Comparison of ENCODE assay signal across 5 cellular contexts in genomic region chr14:103192861-103193260, GRCh38.
DNase-seq lines count a peak whose midpoint lies in the region; TF ChIP-seq lines count a peak whose summit lies in the region.
"Not testable (repeated sequence)": the region's sequence is repeated elsewhere in the genome, so short reads cannot be mapped to it uniquely, and the experiment has no call there.

No MANE protein-coding gene starts in this region.

- peaks cover 43% of the 10 kb centered on the region for H3F3A ChIP-seq in PC-9 (ENCODE audit: insufficient read depth, low read depth)

- H3K36me3 ChIP-seq in PC-9 (ENCODE audit: low read depth); liver (ENCODE audit: control insufficient read depth in 4 of 4, insufficient read depth in 3 of 4, low read depth in 1 of 4, low read length in 3 of 4): not testable (repeated sequence)

- H3K79me2 ChIP-seq in PC-9 (ENCODE audit: low read depth) = not testable (repeated sequence)

- H3K9me2 ChIP-seq in PC-9 (ENCODE audit: insufficient read depth) = not testable (repeated sequence)

- POLR2A ChIA-PET in PC-9 (lab: Charles Lee; ENCODE audit: unreplicated experiment) = not testable (repeated sequence)

- peak overlapping the region; percentile 7; the same call in 1 of the 2 replicates for H3K27ac ChIP-seq in PC-9
- H3K27ac ChIP-seq in liver (ENCODE audit: low read depth in 1 of 2, low read length in 2 of 2) = not testable (repeated sequence)

- H3K9me3 ChIP-seq in PC-9 (ENCODE audit: insufficient read depth, low read depth) = peaks cover 13% of the 10 kb centered on the region; the same call in 1 of the 2 replicates
- not testable (repeated sequence) for H3K9me3 ChIP-seq in liver (ENCODE audit: control insufficient read depth in 4 of 4, low read length in 3 of 4)

- H4K20me1 ChIP-seq in PC-9 (ENCODE audit: insufficient read depth) = not testable (repeated sequence)

- peak overlapping the region; percentile 3; the same call in 1 of the 2 replicates for H3K4me2 ChIP-seq in PC-9

- not testable (repeated sequence) for BruUV-seq in PC-9 (replicated peaks; lab: Mats Ljungman, UMichigan)

- CTCF ChIA-PET in PC-9 (lab: Charles Lee) = not testable (repeated sequence)

- intact Hi-C loops in PC-9 (cut with micrococcal nuclease; ENCODE audit: unreplicated experiment) = not testable (repeated sequence)

- 72% methylated on average over 4 of the region's 4 CpGs for WGBS in liver

- not testable (repeated sequence) for TF ChIP-seq RAD21 in liver (IDR thresholded peaks at IDR 0.05)

- DNase-seq in GF-D8 (lab: John Stamatoyannopoulos, UW) = peak; percentile 32
- DNase-seq in KBM-7 = peak; percentile 14
- peak in 1 of 2 experiments; percentile 71 for DNase-seq in PC-9
- DNase-seq in fibroblast of villous mesenchyme (ENCODE audit: low read depth) = peak; percentile 45

- H2AFZ ChIP-seq in PC-9 = not testable (repeated sequence)

- not testable (repeated sequence) for H3K4me3 ChIP-seq in PC-9; fibroblast of villous mesenchyme (ENCODE audit: low read depth, low read length); liver (ENCODE audit: low read depth in 1 of 3, low read length in 3 of 3)

- in situ Hi-C loops in KBM-7 (cut with MboI; ENCODE audit: low pct_unique_long_range_greater_than_20kb, low sequenced_read_pairs) = not testable (repeated sequence)

- not testable (repeated sequence) for TF ChIP-seq CTCF in PC-9 (conservative IDR thresholded peaks at IDR 0.05); fibroblast of villous mesenchyme (IDR thresholded peaks at IDR 0.05; ENCODE audit: insufficient read depth, low read depth, low read length); liver (IDR thresholded peaks at IDR 0.05; ENCODE audit: low read depth, low read length, missing input control)

- peaks cover 49% of the 10 kb centered on the region for H3K4me1 ChIP-seq in PC-9 (replicated peaks; ENCODE audit: insufficient read depth)
- H3K4me1 ChIP-seq in liver (ENCODE audit: control insufficient read depth in 4 of 4, insufficient read depth in 4 of 4, low read length in 3 of 4) = not testable (repeated sequence)

- H3K27me3 ChIP-seq in PC-9 (ENCODE audit: insufficient read depth, low read depth); liver (ENCODE audit: control insufficient read depth in 4 of 4, insufficient read depth in 4 of 4, low read length in 3 of 4): not testable (repeated sequence)

- H3K9ac ChIP-seq in liver (ENCODE audit: low read depth in 1 of 2, low read length in 2 of 2) = not testable (repeated sequence)

TF ChIP-seq in liver, 16 proteins besides CTCF, POLR2A, EP300 and RAD21:
- peak; percentile 34 for TF ChIP-seq SP1 (IDR thresholded peaks at IDR 0.05)
- TF ChIP-seq HNF4A (conservative IDR thresholded peaks at IDR 0.05) = peak in 1 of 2 donors; percentile 71
TF ChIP-seq in liver: peak in this region for 2; not testable (repeated sequence) for 14.
